Comparison of ENCODE assay signal across 8 cellular contexts in the genomic region with DNA sequence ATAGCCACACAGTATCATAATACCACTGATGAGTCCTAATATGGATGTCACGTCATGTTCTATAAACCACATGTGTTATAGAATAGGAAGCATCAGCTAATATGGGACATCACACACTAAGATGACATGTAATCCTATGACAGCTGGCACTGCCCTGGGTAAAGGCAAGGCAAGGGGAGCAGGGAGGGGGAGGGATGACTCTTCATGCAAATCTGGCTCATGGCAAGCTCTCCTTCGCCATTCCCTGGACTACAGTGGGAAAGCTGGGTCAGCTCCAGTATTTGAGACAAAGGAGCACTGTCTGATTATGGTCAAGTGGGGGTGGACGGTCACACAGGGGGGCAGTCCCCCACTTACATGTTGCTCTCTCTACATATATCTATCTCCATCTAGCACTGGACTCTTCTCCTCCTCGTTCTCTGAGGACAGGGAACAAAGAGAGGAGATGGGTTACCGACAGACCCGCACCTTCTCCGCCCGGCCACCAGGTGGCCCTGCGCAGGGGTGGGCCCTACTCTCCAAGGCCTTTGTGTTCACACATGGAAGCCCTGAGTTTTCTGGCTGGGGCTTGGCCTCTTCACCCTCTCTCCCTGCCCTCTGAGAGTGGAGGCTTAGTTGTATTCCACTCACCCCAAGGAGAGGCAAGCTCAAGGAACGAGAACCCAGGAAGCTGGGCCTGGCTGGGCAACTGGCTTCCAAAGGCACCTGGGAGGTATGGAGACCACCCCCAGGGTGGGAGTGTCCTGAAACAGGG. TPM values are rescaled to one million over a fixed set of nuclear protein-coding genes. Genes with fewer than 3 reads are reported as not detected.
DNase-seq lines count a peak whose midpoint lies in the region; ATAC-seq and TF ChIP-seq lines count a peak whose summit lies in the region.

No MANE protein-coding gene starts in this region.

- no peaks in the 10 kb centered on the region for H3K27me3 Mint-ChIP-seq in activated T-helper 1 cell treated with anti-CD3 and anti-CD28 coated beads, Interleukin-12 subunit alpha, Interleukin-12 subunit beta, Interleukin-2, Interleukin-4 antibody, amounts not matched to agents 30 ng/mL and 10 ng/mL and 1 ng/mL, durations not matched to agents 14 hours and 24 hours and 36 hours (ENCODE audit: insufficient read depth)

- H4K20me1 ChIP-seq in OCI-LY7 (ENCODE audit: insufficient read depth, low read length), result no peaks in the 10 kb centered on the region

- ATAC-seq in foreskin keratinocyte (peak; percentile 81), GM21360 (IDR thresholded peaks at IDR 0.05; ENCODE audit: unreplicated experiment) (no peak)

- TF ChIP-seq CTCF in OCI-LY7 (conservative IDR thresholded peaks at IDR 0.05; ENCODE audit: low read length) (peak; percentile 90), foreskin keratinocyte (conservative IDR thresholded peaks at IDR 0.05) (peak; percentile 83)

- H3K36me3 ChIP-seq in OCI-LY7 (ENCODE audit: insufficient read depth, low read length), result no peaks in the 10 kb centered on the region

- H3K36me3 Mint-ChIP-seq in activated T-helper 1 cell treated with anti-CD3 and anti-CD28 coated beads, Interleukin-12 subunit alpha, Interleukin-12 subunit beta, Interleukin-2, Interleukin-4 antibody, amounts not matched to agents 30 ng/mL and 10 ng/mL and 1 ng/mL, durations not matched to agents 14 hours and 24 hours and 36 hours (ENCODE audit: low read depth), result peaks cover 13% of the 10 kb centered on the region

- H3K4me1 ChIP-seq in OCI-LY7 (ENCODE audit: insufficient read depth, low read length, poor library complexity, severe bottlenecking) (peaks cover 22% of the 10 kb centered on the region), foreskin keratinocyte (no peaks in the 10 kb centered on the region)

- no peaks in the 10 kb centered on the region for H3K9me3 ChIP-seq in OCI-LY7 (ENCODE audit: low read length)

- CTCF ChIA-PET in OCI-LY7 (lab: Charles Lee; ENCODE audit: unreplicated experiment), result interaction anchor here (0.6 to 0.9 kb wide), 3 partner anchors 10 to 467 kb away, joined by 3 read pairs; no protein-coding TSS in a partner anchor

- H3K9me3 Mint-ChIP-seq in activated T-helper 1 cell treated with anti-CD3 and anti-CD28 coated beads, Interleukin-12 subunit alpha, Interleukin-12 subunit beta, Interleukin-2, Interleukin-4 antibody, amounts not matched to agents 30 ng/mL and 10 ng/mL and 1 ng/mL, durations not matched to agents 14 hours and 24 hours and 36 hours, result no peaks in the 10 kb centered on the region

- peaks cover 15% of the 10 kb centered on the region for H3K27me3 ChIP-seq in foreskin keratinocyte

- peak; percentile 86 for DNase-seq in ELF-1 (ENCODE audit: low read depth, low spot score)
- peak; percentile 7 for DNase-seq in HS-27A (ENCODE audit: low read depth)
- DNase-seq in OCI-LY7 (ENCODE audit: low spot score), result peak; percentile 66
- peak; percentile 42 for DNase-seq in activated T-helper 1 cell treated with anti-CD3 and anti-CD28 coated beads, Interleukin-12 subunit alpha, Interleukin-12 subunit beta, Interleukin-2, Interleukin-4 antibody, amounts not matched to agents 30 ng/mL and 10 ng/mL and 1 ng/mL, durations not matched to agents 14 hours and 24 hours and 36 hours (ENCODE audit: low spot score)
- peak in 1 of 2 donors; percentile 24 for DNase-seq in foreskin keratinocyte
- DNase-seq in posterior vena cava (ENCODE audit: low spot score), result peak; percentile 80
- no peak for DNase-seq in Ammon's horn (ENCODE audit: low spot score)

- no peak overlapping the region for H3K4me3 Mint-ChIP-seq in activated T-helper 1 cell treated with anti-CD3 and anti-CD28 coated beads, Interleukin-12 subunit alpha, Interleukin-12 subunit beta, Interleukin-2, Interleukin-4 antibody, amounts not matched to agents 30 ng/mL and 10 ng/mL and 1 ng/mL, durations not matched to agents 14 hours and 24 hours and 36 hours

- H3K4me2 ChIP-seq in OCI-LY7 (ENCODE audit: low read length), result no peak overlapping the region

- H3K27ac ChIP-seq in OCI-LY7 (ENCODE audit: low read depth, low read length, poor library complexity, severe bottlenecking) (no peak overlapping the region), foreskin keratinocyte (no peak overlapping the region)

- POLR2A ChIA-PET in OCI-LY7 (lab: Charles Lee), result interaction anchor here (0.9 to 1.0 kb wide), 2 partner anchors 10 to 103 kb away, joined by 3 to 5 read pairs; no protein-coding TSS in a partner anchor

- no peak overlapping the region for H3K27ac Mint-ChIP-seq in activated T-helper 1 cell treated with anti-CD3 and anti-CD28 coated beads, Interleukin-12 subunit alpha, Interleukin-12 subunit beta, Interleukin-2, Interleukin-4 antibody, amounts not matched to agents 30 ng/mL and 10 ng/mL and 1 ng/mL, durations not matched to agents 14 hours and 24 hours and 36 hours

- no peak overlapping the region for H3K4me3 ChIP-seq in OCI-LY7 (ENCODE audit: low read depth, low read length, poor library complexity, severe bottlenecking)

- H3K79me2 ChIP-seq in OCI-LY7 (ENCODE audit: insufficient read depth, low read depth, low read length), result no peaks in the 10 kb centered on the region

- no TSS peak for BruUV-seq in OCI-LY7 (replicated peaks; lab: Mats Ljungman, UMichigan)

- H3K4me1 Mint-ChIP-seq in activated T-helper 1 cell treated with anti-CD3 and anti-CD28 coated beads, Interleukin-12 subunit alpha, Interleukin-12 subunit beta, Interleukin-2, Interleukin-4 antibody, amounts not matched to agents 30 ng/mL and 10 ng/mL and 1 ng/mL, durations not matched to agents 14 hours and 24 hours and 36 hours (ENCODE audit: low read depth), result peaks cover 6% of the 10 kb centered on the region

- intact Hi-C loops in OCI-LY7 (cut with micrococcal nuclease; ENCODE audit: unreplicated experiment) (loop anchor here (1.0 kb wide), 1 partner anchor 143 kb away; no protein-coding TSS in a partner anchor), posterior vena cava (cut with DNase I) (loop anchor here in 1 of 2 donors (10.0 kb wide), 1 partner anchor 111 kb away; the partner anchor contains the start of gene RNF43)
- intact Hi-C loops in activated T-helper 1 cell treated with anti-CD3 and anti-CD28 coated beads, Interleukin-12 subunit alpha, Interleukin-12 subunit beta, Interleukin-2, Interleukin-4 antibody, amounts not matched to agents 30 ng/mL and 10 ng/mL and 1 ng/mL, durations not matched to agents 14 hours and 24 hours and 36 hours (cut with micrococcal nuclease), result loop anchor here (1.0 kb wide), 3 partner anchors 40 to 143 kb away; partner anchors contain the start of gene SUPT4H1

- H2AFZ ChIP-seq in OCI-LY7 (ENCODE audit: low read length), result no peak overlapping the region

- no peaks in the 10 kb centered on the region for H3K9me2 ChIP-seq in OCI-LY7 (ENCODE audit: insufficient read depth, low read length)

RNA-seq across cellular contexts. Expression of gene MPO, which starts 23.4 kb away (rescaled TPM):
- not detected in 2 replicates for total RNA-seq in OCI-LY7 (2014; rRNA removed; shearing (Covaris generic))
- total RNA-seq in OCI-LY7 (2022) (not detected in 2 replicates), foreskin keratinocyte (not detected in 2 replicates), posterior vena cava (under 1 TPM; 0.74 to 0.86 TPM)
- not detected in 2 replicates for total RNA-seq in activated T-helper 1 cell treated with anti-CD3 and anti-CD28 coated beads, Interleukin-12 subunit alpha, Interleukin-12 subunit beta, Interleukin-2, Interleukin-4 antibody, amounts not matched to agents 30 ng/mL and 10 ng/mL and 1 ng/mL, durations not matched to agents 14 hours and 24 hours and 36 hours
- not detected in 2 replicates for polyA plus RNA-seq in foreskin keratinocyte

RNA-seq across cellular contexts. Expression of gene TSPOAP1, which starts 24.4 kb away (rescaled TPM):
- 24.0 TPM in 2 replicates for total RNA-seq in OCI-LY7 (2014; rRNA removed; shearing (Covaris generic))
- total RNA-seq in OCI-LY7 (2022) (50.6 and 54.4 TPM in 2 replicates), foreskin keratinocyte (0.37 and 0.74 TPM in 2 replicates), posterior vena cava (1 to 10 TPM; 8.2 to 10.0 TPM)
- total RNA-seq in activated T-helper 1 cell treated with anti-CD3 and anti-CD28 coated beads, Interleukin-12 subunit alpha, Interleukin-12 subunit beta, Interleukin-2, Interleukin-4 antibody, amounts not matched to agents 30 ng/mL and 10 ng/mL and 1 ng/mL, durations not matched to agents 14 hours and 24 hours and 36 hours, result 31.4 and 35.1 TPM in 2 replicates
- 0.32 and 0.39 TPM in 2 replicates for polyA plus RNA-seq in foreskin keratinocyte

RNA-seq across cellular contexts. Expression of gene SUPT4H1, which starts 47.8 kb away (rescaled TPM):
- 41.1 and 56.5 TPM in 2 replicates for total RNA-seq in OCI-LY7 (2014; rRNA removed; shearing (Covaris generic))
- 65.5 and 78.4 TPM in 2 replicates for total RNA-seq in OCI-LY7 (2022)
- total RNA-seq in activated T-helper 1 cell treated with anti-CD3 and anti-CD28 coated beads, Interleukin-12 subunit alpha, Interleukin-12 subunit beta, Interleukin-2, Interleukin-4 antibody, amounts not matched to agents 30 ng/mL and 10 ng/mL and 1 ng/mL, durations not matched to agents 14 hours and 24 hours and 36 hours, result 138 and 142 TPM in 2 replicates
- total RNA-seq in foreskin keratinocyte, result 70.1 and 73.0 TPM in 2 replicates
- 118 and 127 TPM in 2 replicates for polyA plus RNA-seq in foreskin keratinocyte
- 10 to 100 TPM; 48.4 to 50.1 TPM for total RNA-seq in posterior vena cava
